In genomic region chr9:130963337-130963908, GRCh38 we compare ENCODE assay signal across 2 cellular contexts.
TF ChIP-seq lines count a peak whose summit lies in the region.

No MANE protein-coding gene starts in this region.

TF ChIP-seq in A549, 52 proteins besides CTCF, POLR2A, EP300 and RAD21:
- TF ChIP-seq JUNB (IDR thresholded peaks at IDR 0.05) (no peak), POLR2AphosphoS2 (conservative IDR thresholded peaks at IDR 0.05; ENCODE audit: low read length) (no peak), HEYL (CRISPR knock-in tag; IDR thresholded peaks at IDR 0.05) (no peak), CHD4 (IDR thresholded peaks at IDR 0.05; ENCODE audit: borderline replicate concordance) (no peak), EHMT2 (IDR thresholded peaks at IDR 0.05; ENCODE audit: low read depth) (no peak), MAZ (IDR thresholded peaks at IDR 0.05; ENCODE audit: borderline replicate concordance, low read depth, low read length) (no peak), TFCP2L1 (CRISPR knock-in tag; IDR thresholded peaks at IDR 0.05) (no peak), HDAC2 (IDR thresholded peaks at IDR 0.05) (no peak), HOXA7 (CRISPR knock-in tag; IDR thresholded peaks at IDR 0.05) (no peak), RNF2 (IDR thresholded peaks at IDR 0.05; ENCODE audit: borderline replicate concordance, low read depth) (no peak), GATA3 (IDR thresholded peaks at IDR 0.05; ENCODE audit: borderline replicate concordance) (no peak), JUN (IDR thresholded peaks at IDR 0.05) (no peak), USF2 (IDR thresholded peaks at IDR 0.05) (no peak), RARB (CRISPR knock-in tag; IDR thresholded peaks at IDR 0.05) (no peak), REST (IDR thresholded peaks at IDR 0.05) (no peak), ZFP36 (IDR thresholded peaks at IDR 0.05; ENCODE audit: borderline replicate concordance, partially characterized antibody) (no peak), CBX8 (IDR thresholded peaks at IDR 0.05) (no peak)

TF ChIP-seq in IMR-90, 13 proteins besides CTCF, POLR2A, EP300 and RAD21:
- TF ChIP-seq RCOR1 (IDR thresholded peaks at IDR 0.05; ENCODE audit: insufficient replicate concordance, low read length), result no peak
